In genomic region chr19:2867025-2867991, GRCh38 we compare ENCODE assay signal across 1 cellular context.
TF ChIP-seq lines count a peak whose summit lies in the region.

Gene ZNF556, plus strand, starts transcription at chr19:2867335. Its CDS starts 87 bp downstream, at chr19:2867422.

TF ChIP-seq in HepG2, 621 proteins besides CTCF, POLR2A, EP300 and RAD21 (continued from another document and continues in another):
- TF ChIP-seq MIXL1 (CRISPR knock-in tag; IDR thresholded peaks at IDR 0.05) (0 out of 2 replicates have a peak, but pooled peaks have one; percentile 38), XBP1 (CRISPR knock-in tag; IDR thresholded peaks at IDR 0.05) (no peak), PAWR (CRISPR knock-in tag; IDR thresholded peaks at IDR 0.05; ENCODE audit: borderline replicate concordance) (no peak), ZFYVE20 (CRISPR knock-in tag; IDR thresholded peaks at IDR 0.05; ENCODE audit: borderline replicate concordance, low read depth) (no peak), ZNF850 (CRISPR knock-in tag; conservative IDR thresholded peaks at IDR 0.05) (no peak), LCORL (IDR thresholded peaks at IDR 0.05) (no peak), LCORL (CRISPR knock-in tag; IDR thresholded peaks at IDR 0.05) (peak; percentile 69), NFE2L1 (CRISPR knock-in tag; IDR thresholded peaks at IDR 0.05; ENCODE audit: borderline replicate concordance) (peak; percentile 22; the same call in 1 of the 2 replicates), NKX3-1 (CRISPR knock-in tag; IDR thresholded peaks at IDR 0.05) (no peak), NCOA1 (CRISPR knock-in tag; IDR thresholded peaks at IDR 0.05) (no peak), ZBTB8A (CRISPR knock-in tag; IDR thresholded peaks at IDR 0.05; ENCODE audit: borderline replicate concordance, low read depth) (peak; percentile 49; the same call in 1 of the 2 replicates), ZBTB14 (CRISPR knock-in tag; IDR thresholded peaks at IDR 0.05) (no peak), SP2 (CRISPR knock-in tag; IDR thresholded peaks at IDR 0.05) (peak; percentile 88), ZNF234 (CRISPR knock-in tag; conservative IDR thresholded peaks at IDR 0.05) (no peak), THRA (CRISPR knock-in tag; IDR thresholded peaks at IDR 0.05; ENCODE audit: borderline replicate concordance) (peak; percentile 79; the same call in 1 of the 2 replicates), LBX2 (CRISPR knock-in tag; IDR thresholded peaks at IDR 0.05; ENCODE audit: borderline replicate concordance) (no peak), USF2 (IDR thresholded peaks at IDR 0.05; ENCODE audit: low read depth, low read length) (no peak), USF2 (CRISPR knock-in tag; IDR thresholded peaks at IDR 0.05; ENCODE audit: borderline replicate concordance) (no peak), AGO2 (optimal IDR thresholded peaks at IDR 0.05; ENCODE audit: low read depth, low read length) (peak; percentile 51), MEIS2 (CRISPR knock-in tag; IDR thresholded peaks at IDR 0.05) (peak; percentile 65), MTF1 (CRISPR knock-in tag; IDR thresholded peaks at IDR 0.05) (no peak), ESRRA (CRISPR knock-in tag; IDR thresholded peaks at IDR 0.05; ENCODE audit: low read depth) (no peak), SMARCE1 (IDR thresholded peaks at IDR 0.05; ENCODE audit: borderline replicate concordance) (no peak), ZNF33A (CRISPR knock-in tag; IDR thresholded peaks at IDR 0.05; ENCODE audit: borderline replicate concordance) (no peak), ZNF629 (CRISPR knock-in tag; conservative IDR thresholded peaks at IDR 0.05) (no peak), RELA (CRISPR knock-in tag; IDR thresholded peaks at IDR 0.05) (no peak), POGK (CRISPR knock-in tag; conservative IDR thresholded peaks at IDR 0.05) (peak; percentile 56; the same call in 1 of the 2 replicates), BRF2 (CRISPR knock-in tag; IDR thresholded peaks at IDR 0.05) (no peak), GMEB1 (CRISPR knock-in tag; IDR thresholded peaks at IDR 0.05; ENCODE audit: borderline replicate concordance) (0 out of 2 replicates have a peak, but pooled peaks have one; percentile 31), SATB2 (CRISPR knock-in tag; IDR thresholded peaks at IDR 0.05) (no peak), CBFB (CRISPR knock-in tag; IDR thresholded peaks at IDR 0.05) (peak; percentile 69; the same call in 1 of the 2 replicates), KLF15 (CRISPR knock-in tag; IDR thresholded peaks at IDR 0.05; ENCODE audit: borderline replicate concordance) (no peak), SOX6 (IDR thresholded peaks at IDR 0.05) (no peak), SOX6 (CRISPR knock-in tag; IDR thresholded peaks at IDR 0.05) (peak; percentile 54; the same call in 1 of the 2 replicates), IRF2 (CRISPR knock-in tag; IDR thresholded peaks at IDR 0.05) (peak; percentile 26; the same call in 1 of the 2 replicates), ZNF724P (CRISPR knock-in tag; IDR thresholded peaks at IDR 0.05; ENCODE audit: borderline replicate concordance) (no peak), ZNF790 (CRISPR knock-in tag; IDR thresholded peaks at IDR 0.05; ENCODE audit: borderline replicate concordance) (0 out of 2 replicates have a peak, but pooled peaks have one; percentile 14), NCOA2 (CRISPR knock-in tag; IDR thresholded peaks at IDR 0.05) (peak; percentile 9; the same call in 1 of the 2 replicates), RFXAP (CRISPR knock-in tag; IDR thresholded peaks at IDR 0.05; ENCODE audit: borderline replicate concordance) (peak; percentile 99), ZNF354B (CRISPR knock-in tag; IDR thresholded peaks at IDR 0.05) (no peak), DMTF1 (CRISPR knock-in tag; IDR thresholded peaks at IDR 0.05) (no peak), RARG (CRISPR knock-in tag; IDR thresholded peaks at IDR 0.05; ENCODE audit: low read depth) (no peak), SP1 (IDR thresholded peaks at IDR 0.05) (peak; percentile 78; the same call in 1 of the 2 replicates), SP1 (CRISPR knock-in tag; IDR thresholded peaks at IDR 0.05) (peak; percentile 96), TIGD3 (CRISPR knock-in tag; IDR thresholded peaks at IDR 0.05; ENCODE audit: borderline replicate concordance) (no peak)
